8 cellular contexts compared by ENCODE assay signal in genomic region chr13:45464687-45465453, GRCh38. TPM values are rescaled to one million over a fixed set of nuclear protein-coding genes. Genes with fewer than 3 reads are reported as not detected.
A peak's percentile ranks its signal among the peaks of the same experiment; 100 is the strongest.
DNase-seq lines count a peak whose midpoint lies in the region; TF ChIP-seq lines count a peak whose summit lies in the region.

COG3 (plus strand) TSS chr13:45464939; CDS start chr13:45465037, 98 bp downstream.

- peaks cover 4% of the 10 kb centered on the region for H3K36me3 Mint-ChIP-seq in activated naive CD4-positive, alpha-beta T cell treated with anti-CD3 and anti-CD28 coated beads for 36 hours (ENCODE audit: low read depth)

- peak; percentile 93 for DNase-seq in GM04504 (ENCODE audit: low read depth)
- peak; percentile 93 for DNase-seq in HFF-Myc (ENCODE audit: extremely low read depth, low read depth)
- peak; percentile 98 for DNase-seq in NAMALWA (ENCODE audit: low spot score)
- peak; percentile 98 for DNase-seq in SK-N-DZ (ENCODE audit: low spot score)
- DNase-seq in activated naive CD4-positive, alpha-beta T cell treated with anti-CD3 and anti-CD28 coated beads for 36 hours = peak; percentile 97
- peak; percentile 97 for DNase-seq in foreskin melanocyte

- H2AFZ ChIP-seq in neuron (ENCODE audit: low read depth, low read length) = peak within 1 kb of the TSS; percentile 92

- intact Hi-C loops in activated naive CD4-positive, alpha-beta T cell treated with anti-CD3 and anti-CD28 coated beads for 36 hours (cut with micrococcal nuclease) = loop anchor here (1.0 to 5.0 kb wide), 12 partner anchors 48 to 1323 kb away; partner anchors contain the start of genes GPALPP1, GTF2F2, LCP1 and NUFIP1

- peaks cover 11% of the 10 kb centered on the region for H3K4me1 ChIP-seq in neuron (ENCODE audit: insufficient read depth, low read length)
- H3K4me1 ChIP-seq in subcutaneous abdominal adipose tissue (ENCODE audit: control insufficient read depth in 5 of 5, insufficient read depth in 5 of 5, low read length in 5 of 5) = peaks cover 0 to 30% (median 26%) of the 10 kb centered on the region in 5 donors

- H3K36me3 ChIP-seq in neuron (ENCODE audit: insufficient read depth, low read length) (peaks cover 10% of the 10 kb centered on the region), subcutaneous abdominal adipose tissue (ENCODE audit: control insufficient read depth in 5 of 5, insufficient read depth in 5 of 5, low read length in 5 of 5) (no peaks in the 10 kb centered on the region)

- peak within 1 kb of the TSS; percentile 92 for H3K27ac Mint-ChIP-seq in activated naive CD4-positive, alpha-beta T cell treated with anti-CD3 and anti-CD28 coated beads for 36 hours

- peak within 1 kb of the TSS; percentile 88 for H3K4me3 Mint-ChIP-seq in activated naive CD4-positive, alpha-beta T cell treated with anti-CD3 and anti-CD28 coated beads for 36 hours

- peak within 1 kb of the TSS; percentile 88 for H3K27ac ChIP-seq in subcutaneous abdominal adipose tissue (ENCODE audit: low read depth, low read length)

- H3K9me3 Mint-ChIP-seq in activated naive CD4-positive, alpha-beta T cell treated with anti-CD3 and anti-CD28 coated beads for 36 hours = no peaks in the 10 kb centered on the region

- H3K9ac ChIP-seq in subcutaneous abdominal adipose tissue (ENCODE audit: low read length in 5 of 5) = peak within 1 kb of the TSS; percentile 74 to 97 (median 93)

- H3K4me3 ChIP-seq in HFF-Myc (replicated peaks; ENCODE audit: low read depth, low read length) = peak within 1 kb of the TSS; percentile 88
- H3K4me3 ChIP-seq in neuron (ENCODE audit: low read length) = peak within 1 kb of the TSS; percentile 71
- peak within 1 kb of the TSS; percentile 83 to 98 (median 98) for H3K4me3 ChIP-seq in subcutaneous abdominal adipose tissue (ENCODE audit: low read depth in 1 of 5, low read length in 5 of 5)

- no peaks in the 10 kb centered on the region for H3K27me3 Mint-ChIP-seq in activated naive CD4-positive, alpha-beta T cell treated with anti-CD3 and anti-CD28 coated beads for 36 hours (ENCODE audit: low read depth)

- no peaks in the 10 kb centered on the region for H3K27me3 ChIP-seq in neuron (ENCODE audit: insufficient read depth, low read length)
- H3K27me3 ChIP-seq in subcutaneous abdominal adipose tissue (ENCODE audit: control insufficient read depth in 5 of 5, insufficient read depth in 4 of 5, low read length in 5 of 5) = no peaks in the 10 kb centered on the region

- CTCF ChIA-PET in activated naive CD4-positive, alpha-beta T cell treated with anti-CD3 and anti-CD28 coated beads for 36 hours (lab: Charles Lee) = interaction anchor here (1.1 to 1.4 kb wide), 4 partner anchors 11 to 123 kb away, joined by 3 to 7 read pairs (median 4); no protein-coding TSS in a partner anchor

- peak; percentile 21 for TF ChIP-seq CTCF in HFF-Myc (IDR thresholded peaks at IDR 0.05; ENCODE audit: low read depth, low read length, missing control alignments)

- H3K4me1 Mint-ChIP-seq in activated naive CD4-positive, alpha-beta T cell treated with anti-CD3 and anti-CD28 coated beads for 36 hours (ENCODE audit: low read depth) = peaks cover 59% of the 10 kb centered on the region

- H3K9me3 ChIP-seq in neuron (ENCODE audit: low read length) = no peaks in the 10 kb centered on the region
- H3K9me3 ChIP-seq in subcutaneous abdominal adipose tissue (ENCODE audit: control insufficient read depth in 5 of 5, low read length in 5 of 5) = no peaks in the 10 kb centered on the region

RNA-seq across cellular contexts. Expression of gene COG3, which starts in this region (rescaled TPM):
- polyA plus RNA-seq in SK-N-DZ (2014; cell fraction: cytosol; rRNA removed) = 17.0 and 27.2 TPM in 2 replicates
- polyA plus RNA-seq in SK-N-DZ (2014; cell fraction: nucleus; rRNA removed) = 29.0 and 31.2 TPM in 2 replicates
- total RNA-seq in activated naive CD4-positive, alpha-beta T cell treated with anti-CD3 and anti-CD28 coated beads for 36 hours = 10 to 100 TPM; 19.1 to 19.3 TPM

Comparison
In these comparisons a context has a peak if more than half of its experiments do, and no peak if none do; other contexts are left out.
1. Peak in every context shown above with its lines: DNase-seq, H3K4me3 ChIP-seq and H3K27ac ChIP-seq.